Comparison of ENCODE assay signal across 13 cellular contexts in genomic region chr17:4747847-4748246, GRCh38. TPM values are rescaled to one million over a fixed set of nuclear protein-coding genes. Genes with fewer than 3 reads are reported as not detected.
A peak's percentile ranks its signal among the peaks of the same experiment; 100 is the strongest.
DNase-seq lines count a peak whose midpoint lies in the region; ATAC-seq and TF ChIP-seq lines count a peak whose summit lies in the region.
"Had no signal": no experiment of that assay in that cellular context is flagged by ENCODE, and none has a peak within 500 bp of the region (broad histone marks: within the 10 kb centered on the region; RNA-seq: fewer than 3 reads in every experiment).

No MANE protein-coding gene starts in this region.

- no peaks in the 10 kb centered on the region for H3F3A ChIP-seq in PC-9 (ENCODE audit: insufficient read depth, low read depth)

- H3K36me3 ChIP-seq in PC-9 (ENCODE audit: low read depth) = no peaks in the 10 kb centered on the region
- H3K36me3 ChIP-seq: uterus had no signal

- H3K27me3 Mint-ChIP-seq in activated CD4-positive, alpha-beta T cell treated with anti-CD3 and anti-CD28 coated beads, Interleukin-2, amount 10 ng/mL, durations not matched to agents 7 days and 5 days = peaks cover 17% of the 10 kb centered on the region

- H3K79me2 ChIP-seq in PC-9 (ENCODE audit: low read depth) = no peaks in the 10 kb centered on the region

- H3K4me1 Mint-ChIP-seq in activated CD4-positive, alpha-beta T cell treated with anti-CD3 and anti-CD28 coated beads, Interleukin-2, amount 10 ng/mL, durations not matched to agents 7 days and 5 days = peaks cover 29% of the 10 kb centered on the region
- H3K4me1 Mint-ChIP-seq: nephron had no signal

- H3K36me3 Mint-ChIP-seq in activated CD4-positive, alpha-beta T cell treated with anti-CD3 and anti-CD28 coated beads, Interleukin-2, amount 10 ng/mL, durations not matched to agents 7 days and 5 days (ENCODE audit: low read depth) = peaks cover 2% of the 10 kb centered on the region

- POLR2A ChIA-PET in activated CD4-positive, alpha-beta T cell treated with anti-CD3 and anti-CD28 coated beads, Interleukin-2, amount 10 ng/mL, durations not matched to agents 7 days and 5 days (lab: Charles Lee) = no interaction called here
- POLR2A ChIA-PET in PC-9 (lab: Charles Lee; ENCODE audit: unreplicated experiment) = no interaction called here

- no peaks in the 10 kb centered on the region; the same call in 1 of the 2 replicates for H4K20me1 ChIP-seq in PC-9 (ENCODE audit: insufficient read depth)

- no peak overlapping the region for H3K27ac ChIP-seq in PC-9
- H3K27ac ChIP-seq: uterus had no signal

- DNase-seq in activated CD4-positive, alpha-beta T cell treated with anti-CD3 and anti-CD28 coated beads, Interleukin-2, amount 10 ng/mL, durations not matched to agents 7 days and 5 days = peak; percentile 60
- no peak for DNase-seq in activated CD4-positive, alpha-beta T cell treated with anti-CD3 and anti-CD28 coated beads, Interleukin-2, amount 50 U/mL, for 48 hours
- DNase-seq in RPMI7951 (ENCODE audit: low read depth) = peak; percentile 14
- peak; percentile 11 to 58 for DNase-seq in dermis microvascular lymphatic vessel endothelial cell (ENCODE audit: low read depth in 2 of 2)
- no peak for DNase-seq in sciatic nerve (ENCODE audit: low spot score)
- no peak for DNase-seq in PC-9
- no peak for DNase-seq in NCI-H510A treated with DMSO at 0.1 percent for 48 hours (lab: John Stamatoyannopoulos, UW)
- DNase-seq: hippocampal formation, uterus had no signal

- H3K27ac Mint-ChIP-seq in activated CD4-positive, alpha-beta T cell treated with anti-CD3 and anti-CD28 coated beads, Interleukin-2, amount 10 ng/mL, durations not matched to agents 7 days and 5 days = peak overlapping the region; percentile 70
- H3K27ac Mint-ChIP-seq: nephron had no signal

- H3K27me3 ChIP-seq in PC-9 (ENCODE audit: insufficient read depth, low read depth) = peaks cover 12% of the 10 kb centered on the region

- H2AFZ ChIP-seq in PC-9 = no peak overlapping the region

- BruUV-seq in PC-9 (replicated peaks; lab: Mats Ljungman, UMichigan) = no TSS peak

- H3K4me3 ChIP-seq in PC-9 = no peak overlapping the region
- H3K4me3 ChIP-seq: uterus had no signal

- no peaks in the 10 kb centered on the region for H3K9me3 Mint-ChIP-seq in activated CD4-positive, alpha-beta T cell treated with anti-CD3 and anti-CD28 coated beads, Interleukin-2, amount 10 ng/mL, durations not matched to agents 7 days and 5 days
- H3K9me3 Mint-ChIP-seq: nephron had no signal

- intact Hi-C loops in sciatic nerve (cut with DNase I) (no loop called here), PC-9 (cut with micrococcal nuclease; ENCODE audit: unreplicated experiment) (no loop called here)

- H3K4me3 Mint-ChIP-seq in activated CD4-positive, alpha-beta T cell treated with anti-CD3 and anti-CD28 coated beads, Interleukin-2, amount 10 ng/mL, durations not matched to agents 7 days and 5 days = peak overlapping the region; percentile 35

- H3K4me2 ChIP-seq in PC-9 = no peak overlapping the region

- no peak for TF ChIP-seq CTCF in PC-9 (conservative IDR thresholded peaks at IDR 0.05)

- no peaks in the 10 kb centered on the region for H3K9me3 ChIP-seq in PC-9 (ENCODE audit: insufficient read depth, low read depth)
- H3K9me3 ChIP-seq: uterus had no signal

- no peaks in the 10 kb centered on the region for H3K9me2 ChIP-seq in PC-9 (ENCODE audit: insufficient read depth)

- H3K4me1 ChIP-seq in PC-9 (replicated peaks; ENCODE audit: insufficient read depth) = no peaks in the 10 kb centered on the region
- H3K4me1 ChIP-seq: uterus had no signal

- CTCF ChIA-PET in activated CD4-positive, alpha-beta T cell treated with anti-CD3 and anti-CD28 coated beads, Interleukin-2, amount 10 ng/mL, durations not matched to agents 7 days and 5 days (lab: Charles Lee) = interaction anchor here (0.6 kb wide), 1 partner anchor 154 kb away, joined by 3 read pairs; no protein-coding TSS in a partner anchor
- CTCF ChIA-PET in PC-9 (lab: Charles Lee) = no interaction called here

- peak; percentile 78 for ATAC-seq in sciatic nerve
- ATAC-seq in GM19467 (IDR thresholded peaks at IDR 0.05; ENCODE audit: unreplicated experiment) = no peak
- ATAC-seq: Panc1 had no signal

RNA-seq across cellular contexts. Expression of gene CXCL16, which starts 8.1 kb away (rescaled TPM):
- total RNA-seq in activated CD4-positive, alpha-beta T cell treated with anti-CD3 and anti-CD28 coated beads, Interleukin-2, amount 10 ng/mL, durations not matched to agents 7 days and 5 days = 1 to 10 TPM in 1 of 2 experiments, under 1 TPM in 1; 0.94 to 1.6 TPM
- total RNA-seq in RPMI7951 (2014; rRNA removed; shearing (Covaris generic)) = 0.12 and 0.29 TPM in 2 replicates
- total RNA-seq in dermis microvascular lymphatic vessel endothelial cell (1.2 and 2.4 TPM in 2 replicates), sciatic nerve (30.3 TPM), PC-9 (2021) (52.4 and 60.2 TPM in 2 replicates)

RNA-seq across cellular contexts. Expression of gene ZMYND15, which starts 8.2 kb away (rescaled TPM):
- total RNA-seq in activated CD4-positive, alpha-beta T cell treated with anti-CD3 and anti-CD28 coated beads, Interleukin-2, amount 10 ng/mL, durations not matched to agents 7 days and 5 days = under 1 TPM in 1 of 2 experiments, not detected in 1; 0.07 TPM
- total RNA-seq in RPMI7951 (2014; rRNA removed; shearing (Covaris generic)) = not detected in 2 replicates
- total RNA-seq in dermis microvascular lymphatic vessel endothelial cell (0.13 TPM in 1 of 2 replicates, not detected in the other), sciatic nerve (3.3 TPM), PC-9 (2021) (2.3 and 5.4 TPM in 2 replicates)
- total RNA-seq: activated CD8-positive, alpha-beta memory T cell treated with anti-CD3 and anti-CD28 coated beads for 36 hours had no signal

RNA-seq across cellular contexts. Expression of gene MED11, which starts 16.6 kb away (rescaled TPM):
- 10 to 100 TPM; 19.6 to 23.6 TPM for total RNA-seq in activated CD4-positive, alpha-beta T cell treated with anti-CD3 and anti-CD28 coated beads, Interleukin-2, amount 10 ng/mL, durations not matched to agents 7 days and 5 days
- 25.4 and 26.4 TPM in 2 replicates for total RNA-seq in RPMI7951 (2014; rRNA removed; shearing (Covaris generic))
- total RNA-seq in dermis microvascular lymphatic vessel endothelial cell = 7.8 and 13.7 TPM in 2 replicates
- total RNA-seq in sciatic nerve = 14.3 TPM
- 19.6 and 19.7 TPM in 2 replicates for total RNA-seq in PC-9 (2021)

RNA-seq across cellular contexts. Expression of gene TM4SF5, which starts 23.8 kb away (rescaled TPM):
- not detected for total RNA-seq in activated CD4-positive, alpha-beta T cell treated with anti-CD3 and anti-CD28 coated beads, Interleukin-2, amount 10 ng/mL, durations not matched to agents 7 days and 5 days
- total RNA-seq in RPMI7951 (2014; rRNA removed; shearing (Covaris generic)) = not detected in 2 replicates
- total RNA-seq in dermis microvascular lymphatic vessel endothelial cell (not detected in 2 replicates), sciatic nerve (not detected), PC-9 (2021) (not detected in 2 replicates)
- total RNA-seq: activated CD8-positive, alpha-beta memory T cell treated with anti-CD3 and anti-CD28 coated beads for 36 hours; uterus had no signal

RNA-seq across cellular contexts. Expression of gene ARRB2, which starts 37.4 kb away (rescaled TPM):
- 100 to 1,000 TPM; 323 to 336 TPM for total RNA-seq in activated CD4-positive, alpha-beta T cell treated with anti-CD3 and anti-CD28 coated beads, Interleukin-2, amount 10 ng/mL, durations not matched to agents 7 days and 5 days
- 10.6 and 14.3 TPM in 2 replicates for total RNA-seq in RPMI7951 (2014; rRNA removed; shearing (Covaris generic))
- 8.2 and 8.5 TPM in 2 replicates for total RNA-seq in dermis microvascular lymphatic vessel endothelial cell
- 107 TPM for total RNA-seq in sciatic nerve
- 79.7 and 110 TPM in 2 replicates for total RNA-seq in PC-9 (2021)

Comparison
In these comparisons a context has a peak if more than half of its experiments do, and no peak if none do; other contexts are left out.
1. DNase-seq: peak in activated CD4-positive, alpha-beta T cell treated with anti-CD3 and anti-CD28 coated beads, Interleukin-2, amount 10 ng/mL, durations not matched to agents 7 days and 5 days (single experiment), RPMI7951 (single experiment) and dermis microvascular lymphatic vessel endothelial cell (2 of 2); none in activated CD4-positive, alpha-beta T cell treated with anti-CD3 and anti-CD28 coated beads, Interleukin-2, amount 50 U/mL, for 48 hours (0 of 2), sciatic nerve (single experiment), PC-9 (0 of 2) and NCI-H510A treated with DMSO at 0.1 percent for 48 hours (single experiment).